In genomic region chr11:84398017-84398626, GRCh38 we compare ENCODE assay signal across 8 cellular contexts.
DNase-seq lines count a peak whose midpoint lies in the region; ATAC-seq and TF ChIP-seq lines count a peak whose summit lies in the region.

No MANE protein-coding gene starts in this region.

- TF ChIP-seq POLR2A in testis (IDR thresholded peaks at IDR 0.05), result no peak

- intact Hi-C loops in testis (cut with DNase I; ENCODE audit: low total_unique reads), result loop anchor here (10.0 kb wide), 1 partner anchor 127 kb away; no protein-coding TSS in a partner anchor

- H3K4me1 ChIP-seq in testis, result no peaks in the 10 kb centered on the region

- H3K4me3 ChIP-seq in choroid plexus epithelial cell (ENCODE audit: low read depth, low read length), result no peak overlapping the region
- H3K4me3 ChIP-seq in testis, result no peak overlapping the region

- no peaks in the 10 kb centered on the region for H3K9me3 ChIP-seq in testis

- DNase-seq in SKM-1 treated with dmso at 0.1 percent for 144 hours (lab: John Stamatoyannopoulos, UW; ENCODE audit: unreplicated experiment), result peak; percentile 2
- DNase-seq in SKM-1 (lab: John Stamatoyannopoulos, UW; ENCODE audit: unreplicated experiment), result no peak
- DNase-seq in NCI-H526 (lab: John Stamatoyannopoulos, UW), result peak; percentile 24 to 74
- DNase-seq in choroid plexus epithelial cell (ENCODE audit: low read depth), result peak; percentile 56
- peak; percentile 63 for DNase-seq in testis
- no peak for DNase-seq in omental fat pad (ENCODE audit: low spot score)
- no peak for DNase-seq in LoVo (ENCODE audit: low spot score)

- H3K27ac ChIP-seq in testis, result no peak overlapping the region

- no peak for ATAC-seq in omental fat pad (ENCODE audit: low FRiP score)
- ATAC-seq in GM21447 (IDR thresholded peaks at IDR 0.05; ENCODE audit: unreplicated experiment), result no peak

- WGBS in testis, 2 donors, result 61 to 72% methylated on average over 3 of the region's 3 CpGs

- no peaks in the 10 kb centered on the region for H3K27me3 ChIP-seq in testis

- no peaks in the 10 kb centered on the region for H3K36me3 ChIP-seq in testis (ENCODE audit: low read depth, missing control alignments)

- TF ChIP-seq CTCF in choroid plexus epithelial cell (conservative IDR thresholded peaks at IDR 0.05; ENCODE audit: low read depth, low read length) (peak; percentile 65), testis (IDR thresholded peaks at IDR 0.05) (peak in 2 of 3 experiments; percentile 27 to 44), omental fat pad (IDR thresholded peaks at IDR 0.05) (no peak)

Comparison
In these comparisons a context has a peak if more than half of its experiments do, and no peak if none do; other contexts are left out.
1. DNase-seq: peak in SKM-1 treated with dmso at 0.1 percent for 144 hours (single experiment), NCI-H526 (2 of 2), choroid plexus epithelial cell (single experiment) and testis (single experiment); none in SKM-1 (single experiment), omental fat pad (single experiment) and LoVo (single experiment).
2. CTCF ChIP-seq: peak in choroid plexus epithelial cell (single experiment) and testis (2 of 3); none in omental fat pad (0 of 3).